8 cellular contexts compared by ENCODE assay signal in the genomic region with DNA sequence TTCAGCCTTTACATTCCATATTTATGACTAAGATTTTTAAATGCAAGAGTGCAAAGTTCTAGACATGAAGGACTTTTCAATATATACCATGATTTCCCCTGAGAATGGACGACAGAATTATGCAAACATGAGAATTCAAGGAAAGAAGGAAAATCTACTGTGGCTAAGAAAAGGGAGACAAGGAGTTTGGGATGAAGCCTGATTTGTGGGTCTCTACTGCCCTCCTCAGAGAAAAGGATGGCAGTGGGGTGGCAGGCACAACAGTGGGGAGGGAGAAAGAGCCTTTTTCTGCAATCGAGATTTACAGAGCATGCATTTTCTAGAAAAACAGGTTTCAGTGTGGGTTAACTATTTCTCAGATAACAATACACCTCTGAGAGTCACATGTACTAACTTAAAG.
DNase-seq lines count a peak whose midpoint lies in the region; ATAC-seq and TF ChIP-seq lines count a peak whose summit lies in the region.

No MANE protein-coding gene starts in this region.

- H3K27me3 Mint-ChIP-seq in CD14-positive monocyte (ENCODE audit: low read depth in 3 of 3): peaks cover 0 to 4% (median 4%) of the 10 kb centered on the region in 3 donors

- H3K4me1 Mint-ChIP-seq in CD14-positive monocyte: no peaks in the 10 kb centered on the region

- no peak overlapping the region for H3K27ac Mint-ChIP-seq in CD14-positive monocyte

- no peak overlapping the region for H3K4me3 Mint-ChIP-seq in CD14-positive monocyte

- H3K9me3 Mint-ChIP-seq in CD14-positive monocyte: peaks cover 0 to 9% (median 3%) of the 10 kb centered on the region in 7 donors

- intact Hi-C loops in CD14-positive monocyte (cut with micrococcal nuclease): no loop called here

- CTCF ChIA-PET in GM10248 (lab: Yijun Ruan, JAX): no interaction called here

- POLR2A ChIA-PET in GM10248 (lab: Yijun Ruan, JAX): no interaction called here

- TF ChIP-seq CTCF in CD14-positive monocyte (IDR thresholded peaks at IDR 0.05) (no peak), GM10248 (IDR thresholded peaks at IDR 0.05; ENCODE audit: control extremely low read depth, extremely low read depth, low read depth, missing control alignments) (no peak)

- H3K36me3 Mint-ChIP-seq in CD14-positive monocyte: no peaks in the 10 kb centered on the region

- ATAC-seq in GM21737 (IDR thresholded peaks at IDR 0.05; ENCODE audit: unreplicated experiment): no peak

- DNase-seq in H4 (ENCODE audit: low spot score) (peak; percentile 21), NCI-H524 treated with DMSO at 0.1 percent for 48 hours (lab: John Stamatoyannopoulos, UW) (peak; percentile 39), epidermal melanocyte (ENCODE audit: insufficient read length, low spot score) (peak; percentile 38), occipital lobe (lab: John Stamatoyannopoulos, UW) (peak; percentile 6), CD14-positive monocyte (ENCODE audit: low spot score) (no peak), GM10248 (ENCODE audit: extremely low spot score) (no peak)
- DNase-seq in stimulated activated CD4-positive, alpha-beta T cell treated with anti-CD3 and anti-CD28 coated beads, Interleukin-2, amount 100 ng/mL, for 48 hours: no peak

Comparison
In these comparisons a context has a peak if more than half of its experiments do, and no peak if none do; other contexts are left out.
1. DNase-seq: peak in H4 (single experiment), NCI-H524 treated with DMSO at 0.1 percent for 48 hours (single experiment), epidermal melanocyte (single experiment) and occipital lobe (single experiment); none in stimulated activated CD4-positive, alpha-beta T cell treated with anti-CD3 and anti-CD28 coated beads, Interleukin-2, amount 100 ng/mL, for 48 hours (0 of 2), CD14-positive monocyte (single experiment) and GM10248 (single experiment).